Comparison of ENCODE assay signal across 8 cellular contexts in the genomic region with DNA sequence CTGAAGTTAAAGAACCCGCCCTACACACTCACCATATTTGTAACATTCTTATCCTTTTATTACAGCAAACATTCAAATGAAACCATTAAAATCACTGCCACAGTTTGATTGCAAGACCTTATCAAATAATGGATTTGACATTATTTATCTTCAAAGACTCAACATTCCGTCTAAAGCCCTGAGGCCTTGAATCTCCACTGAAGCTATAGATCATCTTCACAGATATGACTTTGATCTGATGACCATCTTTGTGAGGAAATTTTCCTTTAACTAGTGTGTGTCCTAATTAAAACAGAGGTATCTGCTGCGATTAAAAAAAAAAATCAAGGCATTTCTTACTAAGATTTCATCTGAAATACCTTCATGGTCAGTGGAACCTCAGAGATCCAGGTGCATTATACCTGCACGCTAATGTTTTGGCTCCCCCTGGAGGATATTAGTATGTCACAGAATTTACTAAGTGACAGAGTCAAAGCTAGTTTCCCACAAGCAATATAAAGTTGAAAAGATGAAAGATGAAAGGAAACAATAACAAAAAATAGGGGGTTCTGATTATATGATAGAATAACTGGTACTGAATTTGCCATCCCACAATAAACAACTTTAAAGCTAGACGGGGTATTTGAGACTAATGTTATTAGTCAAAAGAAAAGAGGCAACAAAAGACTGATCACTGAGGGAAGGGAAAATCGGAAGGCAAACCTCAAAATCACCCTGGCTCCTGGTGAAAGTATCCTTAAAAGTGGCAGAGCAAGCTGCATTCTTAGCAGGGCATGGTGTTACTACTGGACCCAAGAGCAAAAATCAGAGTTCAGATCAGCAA.
DNase-seq lines count a peak whose midpoint lies in the region; ATAC-seq and TF ChIP-seq lines count a peak whose summit lies in the region.

No MANE protein-coding gene starts in this region.

- H3K27ac Mint-ChIP-seq in neural progenitor cell: no peak overlapping the region

- H3K4me3 ChIP-seq in NB4 (ENCODE audit: low read depth, low read length) (no peak overlapping the region), neural progenitor cell (no peak overlapping the region)

- H3K4me1 Mint-ChIP-seq in neural progenitor cell: peaks cover 11% of the 10 kb centered on the region

- H3F3A ChIP-seq in neural progenitor cell (ENCODE audit: low read depth): no peaks in the 10 kb centered on the region

- peaks cover 44% of the 10 kb centered on the region for H3K27me3 ChIP-seq in neural progenitor cell

- H3K9ac ChIP-seq in neural progenitor cell: no peak overlapping the region

- no peak overlapping the region for H3K4me2 ChIP-seq in neural progenitor cell

- H3K4me1 ChIP-seq in neural progenitor cell: peaks cover 8% of the 10 kb centered on the region

- no peaks in the 10 kb centered on the region for H3K9me3 ChIP-seq in neural progenitor cell (ENCODE audit: low read depth)

- H3K9me3 Mint-ChIP-seq in neural progenitor cell: peaks cover 7% of the 10 kb centered on the region

- in situ Hi-C loops in T47D (cut with HindIII; ENCODE audit: low pct_unique_long_range_greater_than_20kb, low sequenced_read_pairs): no loop called here

- no peaks in the 10 kb centered on the region for H3K36me3 ChIP-seq in neural progenitor cell

- H3K36me3 Mint-ChIP-seq in neural progenitor cell: no peaks in the 10 kb centered on the region

- TF ChIP-seq POLR2A in NB4 (IDR thresholded peaks at IDR 0.05; ENCODE audit: extremely low read depth, insufficient read length): no peak

- no peak for DNase-seq in GM10266 (ENCODE audit: extremely low spot score)
- peak; percentile 11 for DNase-seq in NB4 (ENCODE audit: low read depth)
- peak; percentile 29 to 87 for DNase-seq in T47D (ENCODE audit: low read depth in 1 of 2, low spot score in 1 of 2)
- peak; percentile 58 for DNase-seq in neural progenitor cell (ENCODE audit: low spot score)
- no peak for DNase-seq in activated CD4-positive, alpha-beta T cell treated with anti-CD3 and anti-CD28 coated beads, Interleukin-2, amount 50 U/mL, for 1 hour
- no peak for DNase-seq in T-helper 1 cell

- no peaks in the 10 kb centered on the region for H3K79me2 ChIP-seq in neural progenitor cell (ENCODE audit: low read depth)

- H4K20me1 ChIP-seq in neural progenitor cell (ENCODE audit: low read depth): no peaks in the 10 kb centered on the region

- TF ChIP-seq CTCF in GM10266 (IDR thresholded peaks at IDR 0.05; ENCODE audit: control insufficient read depth, insufficient read depth, low read depth, missing control alignments) (peak; percentile 39), NB4 (IDR thresholded peaks at IDR 0.05; ENCODE audit: low read depth, low read length) (peak; percentile 43), neural progenitor cell (IDR thresholded peaks at IDR 0.05) (peak; percentile 86)

- no peak overlapping the region for H3K4me3 Mint-ChIP-seq in neural progenitor cell

- no peak overlapping the region for H3K27ac ChIP-seq in neural progenitor cell

- ATAC-seq in GM21717 (IDR thresholded peaks at IDR 0.05; ENCODE audit: unreplicated experiment): no peak
- no peak for ATAC-seq in GM19395 (IDR thresholded peaks at IDR 0.05; ENCODE audit: unreplicated experiment)

- peaks cover 3% of the 10 kb centered on the region for H3K27me3 Mint-ChIP-seq in neural progenitor cell (ENCODE audit: insufficient read depth, low read depth)

- peak overlapping the region; percentile 65 for H2AFZ ChIP-seq in neural progenitor cell (replicated peaks)

Comparison
In these comparisons a context has a peak if more than half of its experiments do, and no peak if none do; other contexts are left out.
1. DNase-seq: peak in NB4 (single experiment), T47D (2 of 2) and neural progenitor cell (single experiment); none in GM10266 (single experiment), activated CD4-positive, alpha-beta T cell treated with anti-CD3 and anti-CD28 coated beads, Interleukin-2, amount 50 U/mL, for 1 hour (single experiment) and T-helper 1 cell (0 of 5).
2. Peak in every context shown above with its lines, with median percentiles within 50 percentile points of each other: CTCF ChIP-seq.